In the genomic region with DNA sequence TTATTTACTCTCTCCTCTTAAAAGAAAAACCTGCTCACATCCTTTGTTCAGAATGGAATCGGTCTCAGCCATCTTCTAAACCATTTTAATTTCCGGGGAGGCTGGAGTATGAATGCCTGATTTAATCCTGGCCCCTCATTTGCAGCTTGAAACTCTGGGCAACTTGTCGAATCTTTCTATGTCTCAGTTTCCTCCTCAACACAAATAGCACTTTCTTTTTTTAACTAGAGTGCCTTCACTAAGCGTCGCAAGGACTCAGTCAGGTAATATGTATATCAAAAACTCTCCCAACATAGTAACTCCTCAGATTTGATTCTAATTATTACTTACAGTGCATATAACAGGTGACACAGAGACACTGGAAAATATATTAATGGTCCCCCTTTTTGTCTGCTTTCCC, we compare ENCODE assay signal across 22 cellular contexts. TPM values are rescaled to one million over a fixed set of nuclear protein-coding genes. Genes with fewer than 3 reads are reported as not detected.
A peak's percentile ranks its signal among the peaks of the same experiment; 100 is the strongest.
DNase-seq lines count a peak whose midpoint lies in the region; ATAC-seq and TF ChIP-seq lines count a peak whose summit lies in the region.
"Had no signal": no experiment of that assay in that cellular context is flagged by ENCODE, and none has a peak within 500 bp of the region (broad histone marks: within the 10 kb centered on the region; RNA-seq: fewer than 3 reads in every experiment).

No MANE protein-coding gene starts in this region.

- H3K9ac ChIP-seq in GM23248 = no peak overlapping the region
- H3K9ac ChIP-seq: neural progenitor cell had no signal

- H3K27me3 Mint-ChIP-seq in activated T-helper 17 cell treated with anti-CD3 and anti-CD28 coated beads, Interleukin-2, amount 50 U/mL, for 72 hours = no peaks in the 10 kb centered on the region
- H3K27me3 Mint-ChIP-seq in effector memory CD8-positive, alpha-beta T cell = no peaks in the 10 kb centered on the region
- H3K27me3 Mint-ChIP-seq: activated naive CD8-positive, alpha-beta T cell had no signal

- H3K9me3 ChIP-seq in AG04450 (ENCODE audit: control insufficient read depth, insufficient read depth, low read length) (no peaks in the 10 kb centered on the region), GM23248 (ENCODE audit: low read depth) (no peaks in the 10 kb centered on the region), osteoblast (ENCODE audit: low read depth, low read length) (no peaks in the 10 kb centered on the region), upper lobe of right lung (no peaks in the 10 kb centered on the region)
- H3K9me3 ChIP-seq: mucosa of descending colon had no signal

- POLR2A ChIA-PET in AG04450 (lab: Yijun Ruan, JAX) = interaction anchor here (1.0 to 1.3 kb wide), 2 partner anchors 46 to 56 kb away, joined by 3 to 4 read pairs; partner anchors contain the start of gene TXNDC11

- H3K27ac ChIP-seq in AG04450 (ENCODE audit: low read depth, low read length) = peak overlapping the region; percentile 21
- 0 out of 2 replicates have a peak overlapping the region, but pooled peaks have one; percentile 5 for H3K27ac ChIP-seq in GM23248
- peak overlapping the region; percentile 12 for H3K27ac ChIP-seq in osteoblast (ENCODE audit: low read depth, low read length)
- no peak overlapping the region for H3K27ac ChIP-seq in upper lobe of right lung
- H3K27ac ChIP-seq: brain microvascular endothelial cell, C4-2B, neural progenitor cell, WERI-Rb-1 had no signal

- 69 to 72% methylated on average over 5 of the region's 5 CpGs for WGBS in GM23248 (ENCODE audit: low coverage in 1 of 2, low lambda C conversion rate in 2 of 2, missing lambda C conversion rate in 2 of 2), 2 experiments

- H3K4me3 Mint-ChIP-seq in activated T-helper 17 cell treated with anti-CD3 and anti-CD28 coated beads, Interleukin-2, amount 50 U/mL, for 72 hours = no peak overlapping the region
- no peak overlapping the region for H3K4me3 Mint-ChIP-seq in effector memory CD8-positive, alpha-beta T cell
- H3K4me3 Mint-ChIP-seq: activated naive CD8-positive, alpha-beta T cell; immature natural killer cell; neural progenitor cell; T-helper 2 cell treated with Interferon-gamma antibody and Interleukin-4, amounts not matched to agents 5 μg/mL and 100 μg/mL, for 36 hours had no signal

- H3K9me3 Mint-ChIP-seq in activated T-helper 17 cell treated with anti-CD3 and anti-CD28 coated beads, Interleukin-2, amount 50 U/mL, for 72 hours = no peaks in the 10 kb centered on the region
- no peaks in the 10 kb centered on the region for H3K9me3 Mint-ChIP-seq in effector memory CD8-positive, alpha-beta T cell
- H3K9me3 Mint-ChIP-seq: immature natural killer cell; neural progenitor cell; T-helper 2 cell treated with Interferon-gamma antibody and Interleukin-4, amounts not matched to agents 5 μg/mL and 100 μg/mL, for 36 hours had no signal

- no peaks in the 10 kb centered on the region for H3K9me2 ChIP-seq in GM23248 (ENCODE audit: insufficient read depth)

- CTCF ChIA-PET in AG04450 (lab: Charles Lee) = interaction anchor here (1.4 kb wide), 1 partner anchor 381 kb away, joined by 5 read pairs; no protein-coding TSS in a partner anchor

- no peak for TF ChIP-seq CTCF in AG04450 (IDR thresholded peaks at IDR 0.05; ENCODE audit: low read depth, low read length)
- TF ChIP-seq CTCF in osteoblast (IDR thresholded peaks at IDR 0.05; ENCODE audit: extremely low read depth, low read depth, low read length) = no peak
- no peak for TF ChIP-seq CTCF in upper lobe of right lung (IDR thresholded peaks at IDR 0.05)

- peak overlapping the region; percentile 46 for H3K27ac Mint-ChIP-seq in activated T-helper 17 cell treated with anti-CD3 and anti-CD28 coated beads, Interleukin-2, amount 50 U/mL, for 72 hours
- H3K27ac Mint-ChIP-seq in effector memory CD8-positive, alpha-beta T cell = no peak overlapping the region
- H3K27ac Mint-ChIP-seq: activated naive CD8-positive, alpha-beta T cell; neural progenitor cell; T-helper 2 cell treated with Interferon-gamma antibody and Interleukin-4, amounts not matched to agents 5 μg/mL and 100 μg/mL, for 36 hours had no signal

- peaks cover 56% of the 10 kb centered on the region for H3K36me3 ChIP-seq in GM23248 (ENCODE audit: low read depth)
- peaks cover 55% of the 10 kb centered on the region for H3K36me3 ChIP-seq in osteoblast (ENCODE audit: insufficient read depth, low read length)
- H3K36me3 ChIP-seq in upper lobe of right lung = peaks cover 88% of the 10 kb centered on the region
- H3K36me3 ChIP-seq: neural progenitor cell had no signal

- in situ Hi-C loops in GM23248 (cut with MboI) = loop anchor here (25.0 kb wide), 1 partner anchor 724 kb away; no protein-coding TSS in a partner anchor

- H4K20me1 ChIP-seq in GM23248 (ENCODE audit: insufficient read depth) = peaks cover 11% of the 10 kb centered on the region
- H4K20me1 ChIP-seq in osteoblast (ENCODE audit: insufficient read depth, low read length) = peaks cover 31% of the 10 kb centered on the region

- intact Hi-C loops in upper lobe of right lung (cut with DNase I) = no loop called here

- ATAC-seq in activated T-helper 17 cell treated with anti-CD3 and anti-CD28 coated beads, Interleukin-2, amount 50 U/mL, for 72 hours (replicated peaks) = no peak
- no peak for ATAC-seq in effector memory CD8-positive, alpha-beta T cell (replicated peaks)
- ATAC-seq in GM19397 (IDR thresholded peaks at IDR 0.05; ENCODE audit: unreplicated experiment) = no peak
- ATAC-seq in upper lobe of right lung = no peak
- ATAC-seq: mucosa of descending colon had no signal

- DNase-seq in AG04450 (ENCODE audit: low read depth, low spot score) (no peak), GM23248 (no peak), osteoblast (ENCODE audit: insufficient read length, low spot score, missing footprints) (no peak), upper lobe of right lung (no peak), NCI-H510A treated with DMSO at 0.1 percent for 48 hours (lab: John Stamatoyannopoulos, UW) (no peak)
- DNase-seq in effector memory CD8-positive, alpha-beta T cell = no peak
- DNase-seq: activated CD4-positive, alpha-beta T cell treated with anti-CD3 and anti-CD28 coated beads, Interleukin-2, amount 50 U/mL, for 48 hours; brain microvascular endothelial cell; DMS53; immature natural killer cell; mucosa of descending colon; NCI-H1694 treated with DMSO at 0.1 percent for 48 hours; SHP77; stimulated activated CD8-positive, alpha-beta memory T cell treated with anti-CD3 and anti-CD28 coated beads, Interleukin-4, amount 100 ng/mL, for 48 hours; WERI-Rb-1 had no signal

- H3K4me3 ChIP-seq in AG04450 (ENCODE audit: low read depth, low read length) (no peak overlapping the region), GM23248 (no peak overlapping the region), osteoblast (ENCODE audit: insufficient read depth, low read length) (no peak overlapping the region), upper lobe of right lung (no peak overlapping the region)
- H3K4me3 ChIP-seq: coronary artery, mucosa of descending colon, neural progenitor cell had no signal

- H3K36me3 Mint-ChIP-seq in activated T-helper 17 cell treated with anti-CD3 and anti-CD28 coated beads, Interleukin-2, amount 50 U/mL, for 72 hours (ENCODE audit: low read depth) = peaks cover 99% of the 10 kb centered on the region
- H3K36me3 Mint-ChIP-seq in effector memory CD8-positive, alpha-beta T cell (ENCODE audit: insufficient read depth) = peaks cover 90% of the 10 kb centered on the region

- H3K4me1 ChIP-seq in GM23248 (ENCODE audit: insufficient read depth) (peaks cover 30% of the 10 kb centered on the region), osteoblast (ENCODE audit: insufficient read depth, low read length) (peaks cover 23% of the 10 kb centered on the region), upper lobe of right lung (peaks cover 20% of the 10 kb centered on the region)

- H3K4me1 Mint-ChIP-seq in activated T-helper 17 cell treated with anti-CD3 and anti-CD28 coated beads, Interleukin-2, amount 50 U/mL, for 72 hours = peaks cover 28% of the 10 kb centered on the region
- H3K4me1 Mint-ChIP-seq in effector memory CD8-positive, alpha-beta T cell (ENCODE audit: low read depth in 2 of 2) = peaks cover 5 to 16% of the 10 kb centered on the region in 2 donors

- H2AFZ ChIP-seq in GM23248 (no peak overlapping the region), osteoblast (ENCODE audit: low read length) (no peak overlapping the region)
- H2AFZ ChIP-seq: neural progenitor cell had no signal

- peaks cover 53% of the 10 kb centered on the region for H3F3A ChIP-seq in GM23248 (ENCODE audit: insufficient read depth)

- no peaks in the 10 kb centered on the region for H3K27me3 ChIP-seq in AG04450 (ENCODE audit: control insufficient read depth, insufficient read depth, low read length)
- no peaks in the 10 kb centered on the region for H3K27me3 ChIP-seq in GM23248 (replicated peaks; ENCODE audit: insufficient read depth)
- no peaks in the 10 kb centered on the region for H3K27me3 ChIP-seq in osteoblast (ENCODE audit: insufficient read depth, low read length)
- no peaks in the 10 kb centered on the region for H3K27me3 ChIP-seq in upper lobe of right lung
- H3K27me3 ChIP-seq: brain microvascular endothelial cell, neural progenitor cell had no signal

- peaks cover 21% of the 10 kb centered on the region for H3K79me2 ChIP-seq in GM23248 (ENCODE audit: insufficient read depth)
- H3K79me2 ChIP-seq in osteoblast (ENCODE audit: insufficient read depth, low read length) = peaks cover 28% of the 10 kb centered on the region

- H3K4me2 ChIP-seq in GM23248 (ENCODE audit: unreplicated experiment) (peak overlapping the region; percentile 0), osteoblast (ENCODE audit: insufficient read depth, low read length) (no peak overlapping the region)
- H3K4me2 ChIP-seq: neural progenitor cell had no signal

RNA-seq across cellular contexts. Expression of gene SNN, which starts 18.5 kb away (rescaled TPM):
- polyA plus RNA-seq in AG04450 (2011; rRNA removed) = 18.9 and 19.4 TPM in 2 replicates
- polyA minus RNA-seq in AG04450 (2011; rRNA and poly(A)+ RNA removed) = 8.4 and 9.9 TPM in 2 replicates
- total RNA-seq in GM23248 (2014; rRNA removed; shearing (Covaris generic)) = 5.9 and 6.7 TPM in 2 replicates
- 5.3 and 5.4 TPM in 2 replicates for polyA plus RNA-seq in GM23248 (2016; fragmentation: Nextera tagmentation; extraction: Ambion mirVana)
- 1 to 10 TPM; 3.3 to 4.9 TPM for total RNA-seq in activated T-helper 17 cell treated with anti-CD3 and anti-CD28 coated beads, Interleukin-2, amount 50 U/mL, for 72 hours
- total RNA-seq in osteoblast = 13.0 and 13.8 TPM in 2 replicates
- total RNA-seq in upper lobe of right lung = 31.1 TPM

RNA-seq across cellular contexts. Expression of gene TXNDC11, which starts 55.9 kb away (rescaled TPM):
- polyA plus RNA-seq in AG04450 (2011; rRNA removed) (35.8 and 37.7 TPM in 2 replicates), GM23248 (2016; fragmentation: Nextera tagmentation; extraction: Ambion mirVana) (24.4 and 25.9 TPM in 2 replicates)
- polyA minus RNA-seq in AG04450 (2011; rRNA and poly(A)+ RNA removed) = 23.1 and 28.4 TPM in 2 replicates
- 24.5 and 28.6 TPM in 2 replicates for total RNA-seq in GM23248 (2014; rRNA removed; shearing (Covaris generic))
- 10 to 100 TPM; 33.8 to 38.6 TPM for total RNA-seq in activated T-helper 17 cell treated with anti-CD3 and anti-CD28 coated beads, Interleukin-2, amount 50 U/mL, for 72 hours
- total RNA-seq in osteoblast (26.1 and 28.3 TPM in 2 replicates), upper lobe of right lung (99.2 TPM)
